ENCODE assay signal across 20 cellular contexts in genomic region chrX:133980406-133980805, GRCh38.
"Had no signal": no experiment of that assay in that cellular context is flagged by ENCODE, and none has a peak within 500 bp of the region (broad histone marks: within the 10 kb centered on the region; RNA-seq: fewer than 3 reads in every experiment).

No MANE protein-coding gene starts in this region.

- H3K4me1 ChIP-seq: colonic mucosa had no signal

- H3K27ac ChIP-seq: colonic mucosa, esophagus muscularis mucosa, gastroesophageal sphincter, left lung, SK-N-MC, skin epidermis, transverse colon had no signal

- H3K36me3 ChIP-seq: colonic mucosa, esophagus muscularis mucosa, gastroesophageal sphincter, left lung, transverse colon had no signal

- H3K4me3 ChIP-seq: colonic mucosa, esophagus muscularis mucosa, gastroesophageal sphincter, left lung, mucosa of descending colon, SK-N-MC, skin epidermis, transverse colon had no signal

- H3K9me3 Mint-ChIP-seq: activated naive CD4-positive, alpha-beta T cell treated with anti-CD3 and anti-CD28 coated beads, Interleukin-2, amount 10 ng/mL, durations not matched to agents 7 days and 5 days had no signal

- H3K9me3 ChIP-seq: colonic mucosa, esophagus muscularis mucosa, gastroesophageal sphincter, left lung, mucosa of descending colon, transverse colon had no signal

- DNase-seq: activated CD4-positive, alpha-beta T cell treated with anti-CD3 and anti-CD28 coated beads, Interleukin-2, amount 50 U/mL, for 4 hours; activated naive CD4-positive, alpha-beta T cell treated with anti-CD3 and anti-CD28 coated beads, Interleukin-2, amount 10 ng/mL, durations not matched to agents 7 days and 5 days; colonic mucosa; kidney; left lung; mammary epithelial cell; mucosa of descending colon; naive thymus-derived CD4-positive, alpha-beta T cell; retina; stimulated activated CD4-positive, alpha-beta T cell treated with anti-CD3 and anti-CD28 coated beads, Interleukin-4, amount 100 ng/mL, for 24 hours; stimulated activated naive CD4-positive, alpha-beta T cell; substantia nigra; T-helper 1 cell; T1000; transverse colon had no signal

- H3K27ac Mint-ChIP-seq: activated naive CD4-positive, alpha-beta T cell treated with anti-CD3 and anti-CD28 coated beads, Interleukin-2, amount 10 ng/mL, durations not matched to agents 7 days and 5 days; naive thymus-derived CD4-positive, alpha-beta T cell had no signal

- H3K36me3 Mint-ChIP-seq: naive thymus-derived CD4-positive, alpha-beta T cell had no signal

- H3K4me3 Mint-ChIP-seq: activated naive CD4-positive, alpha-beta T cell treated with anti-CD3 and anti-CD28 coated beads, Interleukin-2, amount 10 ng/mL, durations not matched to agents 7 days and 5 days; naive thymus-derived CD4-positive, alpha-beta T cell had no signal

- ATAC-seq: activated CD4-positive, CD25-positive, alpha-beta regulatory T cell treated with anti-CD3 and anti-CD28 coated beads, Interleukin-2, amount 50 U/mL, for 24 hours; gastroesophageal sphincter; left lung; mucosa of descending colon; naive thymus-derived CD4-positive, alpha-beta T cell had no signal
